ENCODE assay signal across 1 cellular context in the genomic region with DNA sequence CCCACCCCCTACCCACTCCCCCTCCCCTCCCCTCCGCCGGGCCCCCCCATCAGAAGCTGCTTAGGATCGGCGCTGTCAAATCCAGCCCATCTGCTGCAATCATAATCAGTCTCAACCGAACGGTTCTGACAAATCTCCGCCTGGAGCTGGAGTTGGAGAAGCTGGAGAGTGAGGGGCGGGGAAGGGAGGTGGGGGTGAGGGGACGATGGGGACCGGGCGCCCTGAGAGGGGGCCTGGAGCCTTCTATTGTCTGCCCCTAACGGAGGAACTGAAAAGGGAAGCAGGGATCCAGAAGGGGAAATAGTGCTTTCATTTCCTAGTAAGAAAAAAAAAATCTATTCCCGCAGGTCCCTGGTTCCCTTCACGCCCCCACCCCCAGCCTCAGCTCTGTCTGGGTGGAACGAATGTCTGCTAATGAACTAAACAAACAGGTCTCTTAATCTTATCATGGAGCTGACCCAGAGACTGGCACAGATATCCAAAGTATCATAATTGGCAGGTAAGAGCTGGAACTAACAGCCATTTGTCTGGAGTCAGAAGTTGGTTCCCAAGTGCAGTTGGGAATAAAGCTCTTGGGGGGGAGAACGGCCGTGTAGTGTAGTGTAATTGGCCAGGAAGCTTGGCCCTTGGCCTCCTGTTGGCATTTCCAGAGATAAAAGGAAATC.
TF ChIP-seq lines count a peak whose summit lies in the region.

No MANE protein-coding gene starts in this region.

TF ChIP-seq in GM23338, 12 proteins besides CTCF, POLR2A, EP300 and RAD21 (continued from another document):
- TF ChIP-seq, protein P1, sequence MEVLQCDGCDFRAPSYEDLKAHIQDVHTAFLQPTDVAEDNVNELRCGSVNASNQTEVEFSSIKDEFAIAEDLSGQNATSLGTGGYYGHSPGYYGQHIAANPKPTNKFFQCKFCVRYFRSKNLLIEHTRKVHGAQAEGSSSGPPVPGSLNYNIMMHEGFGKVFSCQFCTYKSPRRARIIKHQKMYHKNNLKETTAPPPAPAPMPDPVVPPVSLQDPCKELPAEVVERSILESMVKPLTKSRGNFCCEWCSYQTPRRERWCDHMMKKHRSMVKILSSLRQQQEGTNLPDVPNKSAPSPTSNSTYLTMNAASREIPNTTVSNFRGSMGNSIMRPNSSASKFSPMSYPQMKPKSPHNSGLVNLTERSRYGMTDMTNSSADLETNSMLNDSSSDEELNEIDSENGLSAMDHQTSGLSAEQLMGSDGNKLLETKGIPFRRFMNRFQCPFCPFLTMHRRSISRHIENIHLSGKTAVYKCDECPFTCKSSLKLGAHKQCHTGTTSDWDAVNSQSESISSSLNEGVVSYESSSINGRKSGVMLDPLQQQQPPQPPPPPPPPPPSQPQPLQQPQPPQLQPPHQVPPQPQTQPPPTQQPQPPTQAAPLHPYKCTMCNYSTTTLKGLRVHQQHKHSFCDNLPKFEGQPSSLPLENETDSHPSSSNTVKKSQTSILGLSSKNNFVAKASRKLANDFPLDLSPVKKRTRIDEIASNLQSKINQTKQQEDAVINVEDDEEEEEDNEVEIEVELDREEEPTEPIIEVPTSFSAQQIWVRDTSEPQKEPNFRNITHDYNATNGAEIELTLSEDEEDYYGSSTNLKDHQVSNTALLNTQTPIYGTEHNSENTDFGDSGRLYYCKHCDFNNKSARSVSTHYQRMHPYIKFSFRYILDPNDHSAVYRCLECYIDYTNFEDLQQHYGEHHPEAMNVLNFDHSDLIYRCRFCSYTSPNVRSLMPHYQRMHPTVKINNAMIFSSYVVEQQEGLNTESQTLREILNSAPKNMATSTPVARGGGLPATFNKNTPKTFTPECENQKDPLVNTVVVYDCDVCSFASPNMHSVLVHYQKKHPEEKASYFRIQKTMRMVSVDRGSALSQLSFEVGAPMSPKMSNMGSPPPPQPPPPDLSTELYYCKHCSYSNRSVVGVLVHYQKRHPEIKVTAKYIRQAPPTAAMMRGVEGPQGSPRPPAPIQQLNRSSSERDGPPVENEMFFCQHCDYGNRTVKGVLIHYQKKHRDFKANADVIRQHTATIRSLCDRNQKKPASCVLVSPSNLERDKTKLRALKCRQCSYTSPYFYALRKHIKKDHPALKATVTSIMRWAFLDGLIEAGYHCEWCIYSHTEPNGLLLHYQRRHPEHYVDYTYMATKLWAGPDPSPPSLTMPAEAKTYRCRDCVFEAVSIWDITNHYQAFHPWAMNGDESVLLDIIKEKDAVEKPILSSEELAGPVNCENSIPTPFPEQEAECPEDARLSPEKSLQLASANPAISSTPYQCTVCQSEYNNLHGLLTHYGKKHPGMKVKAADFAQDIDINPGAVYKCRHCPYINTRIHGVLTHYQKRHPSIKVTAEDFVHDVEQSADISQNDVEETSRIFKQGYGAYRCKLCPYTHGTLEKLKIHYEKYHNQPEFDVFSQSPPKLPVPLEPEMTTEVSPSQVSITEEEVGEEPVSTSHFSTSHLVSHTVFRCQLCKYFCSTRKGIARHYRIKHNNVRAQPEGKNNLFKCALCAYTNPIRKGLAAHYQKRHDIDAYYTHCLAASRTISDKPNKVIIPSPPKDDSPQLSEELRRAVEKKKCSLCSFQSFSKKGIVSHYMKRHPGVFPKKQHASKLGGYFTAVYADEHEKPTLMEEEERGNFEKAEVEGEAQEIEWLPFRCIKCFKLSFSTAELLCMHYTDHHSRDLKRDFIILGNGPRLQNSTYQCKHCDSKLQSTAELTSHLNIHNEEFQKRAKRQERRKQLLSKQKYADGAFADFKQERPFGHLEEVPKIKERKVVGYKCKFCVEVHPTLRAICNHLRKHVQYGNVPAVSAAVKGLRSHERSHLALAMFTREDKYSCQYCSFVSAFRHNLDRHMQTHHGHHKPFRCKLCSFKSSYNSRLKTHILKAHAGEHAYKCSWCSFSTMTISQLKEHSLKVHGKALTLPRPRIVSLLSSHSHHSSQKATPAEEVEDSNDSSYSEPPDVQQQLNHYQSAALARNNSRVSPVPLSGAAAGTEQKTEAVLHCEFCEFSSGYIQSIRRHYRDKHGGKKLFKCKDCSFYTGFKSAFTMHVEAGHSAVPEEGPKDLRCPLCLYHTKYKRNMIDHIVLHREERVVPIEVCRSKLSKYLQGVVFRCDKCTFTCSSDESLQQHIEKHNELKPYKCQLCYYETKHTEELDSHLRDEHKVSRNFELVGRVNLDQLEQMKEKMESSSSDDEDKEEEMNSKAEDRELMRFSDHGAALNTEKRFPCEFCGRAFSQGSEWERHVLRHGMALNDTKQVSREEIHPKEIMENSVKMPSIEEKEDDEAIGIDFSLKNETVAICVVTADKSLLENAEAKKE (CRISPR knock-in tag; IDR thresholded peaks at IDR 0.05): no peak
- TF ChIP-seq EZH2phosphoT487 (IDR thresholded peaks at IDR 0.05; ENCODE audit: unreplicated experiment) (no peak), STAT1 (IDR thresholded peaks at IDR 0.05; ENCODE audit: unreplicated experiment) (no peak)
- TF ChIP-seq, protein P2, sequence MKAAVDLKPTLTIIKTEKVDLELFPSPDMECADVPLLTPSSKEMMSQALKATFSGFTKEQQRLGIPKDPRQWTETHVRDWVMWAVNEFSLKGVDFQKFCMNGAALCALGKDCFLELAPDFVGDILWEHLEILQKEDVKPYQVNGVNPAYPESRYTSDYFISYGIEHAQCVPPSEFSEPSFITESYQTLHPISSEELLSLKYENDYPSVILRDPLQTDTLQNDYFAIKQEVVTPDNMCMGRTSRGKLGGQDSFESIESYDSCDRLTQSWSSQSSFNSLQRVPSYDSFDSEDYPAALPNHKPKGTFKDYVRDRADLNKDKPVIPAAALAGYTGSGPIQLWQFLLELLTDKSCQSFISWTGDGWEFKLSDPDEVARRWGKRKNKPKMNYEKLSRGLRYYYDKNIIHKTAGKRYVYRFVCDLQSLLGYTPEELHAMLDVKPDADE (IDR thresholded peaks at IDR 0.05): no peak
